ENCODE assay signal across 8 cellular contexts in genomic region chr11:3123761-3124733, GRCh38. TPM values are rescaled to one million over a fixed set of nuclear protein-coding genes. Genes with fewer than 3 reads are reported as not detected.
A peak's percentile ranks its signal among the peaks of the same experiment; 100 is the strongest.
DNase-seq lines count a peak whose midpoint lies in the region; ATAC-seq and TF ChIP-seq lines count a peak whose summit lies in the region.

No MANE protein-coding gene starts in this region.

- H2AFZ ChIP-seq in IMR-90 (replicated peaks; ENCODE audit: low read length, poor library complexity), result peak overlapping the region; percentile 67

- H3K27ac ChIP-seq in IMR-90 (ENCODE audit: insufficient read depth, low read length) (no peak overlapping the region), thoracic aorta (peak overlapping the region; percentile 80 to 83)

- H3K56ac ChIP-seq in IMR-90 (ENCODE audit: extremely low read depth, insufficient read depth, low read length), result no peak overlapping the region

- no peaks in the 10 kb centered on the region for H3K9me3 Mint-ChIP-seq in progenitor cell of endocrine pancreas (ENCODE audit: low read depth)

- no TSS peak for BruUV-seq in IMR-90 (replicated peaks; lab: Mats Ljungman, UMichigan)

- WGBS in IMR-90 (ENCODE audit: extremely low coverage in 2 of 2, insufficient read length in 1 of 2), 2 experiments, result 89% methylated on average over 13 of the region's 19 CpGs; no CpG with 5 or more reads in 1 of the 2 experiments

- no peak overlapping the region for H3K4me3 ChIP-seq in IMR-90 (ENCODE audit: insufficient read depth, low read depth, low read length)
- no peak overlapping the region for H3K4me3 ChIP-seq in astrocyte of the cerebellum (ENCODE audit: low read depth, low read length)
- H3K4me3 ChIP-seq in thoracic aorta, result no peak overlapping the region

- POLR2A ChIA-PET in IMR-90 (lab: Charles Lee; ENCODE audit: unreplicated experiment), result no interaction called here

- TF ChIP-seq POLR2A in IMR-90 (IDR thresholded peaks at IDR 0.05; ENCODE audit: low read depth, low read length), result no peak

- H2BK15ac ChIP-seq in IMR-90 (ENCODE audit: low read depth, low read length), result no peak overlapping the region

- 0 out of 2 replicates have a peak overlapping the region, but pooled peaks have one; percentile 19 for H3K14ac ChIP-seq in IMR-90 (replicated peaks; ENCODE audit: low read depth, low read length)

- peak; percentile 97 for ATAC-seq in IMR-90 (ENCODE audit: low read depth)
- ATAC-seq in thoracic aorta (ENCODE audit: insufficient number of reproducible peaks, low FRiP score, low read depth), result peak; percentile 88
- ATAC-seq in HG03025 (IDR thresholded peaks at IDR 0.05; ENCODE audit: low FRiP score, unreplicated experiment), result no peak
- ATAC-seq in HG02588 (IDR thresholded peaks at IDR 0.05; ENCODE audit: unreplicated experiment), result no peak

- H3K9me3 ChIP-seq in IMR-90 (ENCODE audit: control insufficient read depth, insufficient read depth, low read length) (no peaks in the 10 kb centered on the region), thoracic aorta (no peaks in the 10 kb centered on the region)

- TF ChIP-seq CTCF in IMR-90 (conservative IDR thresholded peaks at IDR 0.05; ENCODE audit: low read depth, low read length), result no peak; the same call in 1 of the 2 replicates
- no peak for TF ChIP-seq CTCF in astrocyte of the cerebellum (IDR thresholded peaks at IDR 0.05; ENCODE audit: low read depth, low read length, missing control alignments)
- no peak for TF ChIP-seq CTCF in thoracic aorta (IDR thresholded peaks at IDR 0.05)
- TF ChIP-seq CTCF in progenitor cell of endocrine pancreas (IDR thresholded peaks at IDR 0.05; ENCODE audit: unreplicated experiment), result no peak

- H3K23ac ChIP-seq in IMR-90 (ENCODE audit: low read depth, low read length), result no peak overlapping the region

- H3K27me3 Mint-ChIP-seq in progenitor cell of endocrine pancreas, result peaks cover 10% of the 10 kb centered on the region

- H3K27ac Mint-ChIP-seq in progenitor cell of endocrine pancreas, result no peak overlapping the region

- peak overlapping the region; percentile 33 for H3K4ac ChIP-seq in IMR-90 (ENCODE audit: low read depth, low read length)

- peak overlapping the region; percentile 4 for H2BK5ac ChIP-seq in IMR-90 (ENCODE audit: low read depth, low read length, poor library complexity, severe bottlenecking)

- intact Hi-C loops in IMR-90 (cut with micrococcal nuclease), result loop anchor here (5.0 kb wide), 1 partner anchor 38 kb away; no protein-coding TSS in a partner anchor

- no peak overlapping the region for H3K9ac ChIP-seq in IMR-90 (ENCODE audit: low read depth, low read length)

- no peak overlapping the region for H3K4me2 ChIP-seq in IMR-90 (ENCODE audit: low read depth, low read length)

- H2AK5ac ChIP-seq in IMR-90 (ENCODE audit: low read depth, low read length), result peak overlapping the region; percentile 89; the same call in 1 of the 2 replicates

- peaks cover 0 to 13% of the 10 kb centered on the region in 2 experiments; a peak in 3 of 4 replicates for H3K79me1 ChIP-seq in IMR-90 (ENCODE audit: low read depth in 1 of 2, low read length in 2 of 2)

- peak; percentile 20; the same call in 1 of the 2 replicates for TF ChIP-seq RAD21 in IMR-90 (IDR thresholded peaks at IDR 0.05; ENCODE audit: low read length)

- no peak overlapping the region for H3K4me3 Mint-ChIP-seq in progenitor cell of endocrine pancreas (ENCODE audit: low read depth)

- no peaks in the 10 kb centered on the region for H3K4me1 Mint-ChIP-seq in progenitor cell of endocrine pancreas (ENCODE audit: low read depth)

- no peak overlapping the region for H2BK120ac ChIP-seq in IMR-90 (ENCODE audit: low read depth, low read length)

- peak; percentile 97 for DNase-seq in IMR-90
- peak; percentile 93 for DNase-seq in astrocyte of the cerebellum (ENCODE audit: low read depth)
- DNase-seq in islet precursor cell, result peak; percentile 29
- DNase-seq in thoracic aorta (ENCODE audit: low spot score), result peak; percentile 89
- no peak for DNase-seq in progenitor cell of endocrine pancreas (ENCODE audit: low spot score, unreplicated experiment)
- no peak for DNase-seq in NCI-H2227 (lab: John Stamatoyannopoulos, UW; ENCODE audit: unreplicated experiment)

- no peaks in the 10 kb centered on the region for H3K27me3 ChIP-seq in IMR-90 (ENCODE audit: control insufficient read depth, insufficient read depth, low read length)
- H3K27me3 ChIP-seq in thoracic aorta (replicated peaks; ENCODE audit: insufficient read depth), result no peaks in the 10 kb centered on the region

- dilution Hi-C loops in IMR-90 (cut with HindIII; ENCODE audit: low sequenced_read_pairs, unreplicated experiment), result no loop called here

- in situ Hi-C loops in IMR-90 (cut with MboI; ENCODE audit: low sequenced_read_pairs), result no loop called here
- in situ Hi-C loops in astrocyte of the cerebellum (cut with HindIII; ENCODE audit: low sequenced_read_pairs), result no loop called here

- no peak overlapping the region for H4K5ac ChIP-seq in IMR-90 (ENCODE audit: low read depth, low read length)

- peaks cover 19% of the 10 kb centered on the region for H4K20me1 ChIP-seq in IMR-90 (ENCODE audit: insufficient read depth, low read length)

- peak overlapping the region; percentile 43 for H2BK20ac ChIP-seq in IMR-90 (ENCODE audit: low read depth, low read length)

- peak overlapping the region; percentile 62 for H2AK9ac ChIP-seq in IMR-90 (replicated peaks; ENCODE audit: low read depth, low read length, poor library complexity)

- H3K4me1 ChIP-seq in IMR-90 (ENCODE audit: control insufficient read depth, insufficient read depth, low read length), result peaks cover 6% of the 10 kb centered on the region
- H3K4me1 ChIP-seq in thoracic aorta (ENCODE audit: control insufficient read depth in 1 of 2, low read depth in 2 of 2), result peaks cover 15 to 32% of the 10 kb centered on the region in 2 donors

- no peaks in the 10 kb centered on the region for H3K36me3 Mint-ChIP-seq in progenitor cell of endocrine pancreas (ENCODE audit: insufficient read depth)

- H3K9me1 ChIP-seq in IMR-90 (ENCODE audit: insufficient read depth, low read length), result peaks cover 12% of the 10 kb centered on the region

- peaks cover 60% of the 10 kb centered on the region for H3K36me3 ChIP-seq in IMR-90 (ENCODE audit: control insufficient read depth, insufficient read depth, low read length)
- H3K36me3 ChIP-seq in thoracic aorta, result peaks cover 44% of the 10 kb centered on the region

- H4K8ac ChIP-seq in IMR-90 (ENCODE audit: low read depth in 2 of 2, low read length in 2 of 2), result peak overlapping the region in 1 of 2 experiments; percentile 24; a peak in 1 of 4 replicates

- CTCF ChIA-PET in IMR-90 (lab: Yijun Ruan, JAX), result interaction anchor here (0.5 kb wide), 1 partner anchor 93 kb away, joined by 6 read pairs; no protein-coding TSS in a partner anchor

- H4K91ac ChIP-seq in IMR-90 (ENCODE audit: insufficient read depth, low read depth, low read length), result no peak overlapping the region; the same call in 1 of the 2 replicates

- H3K18ac ChIP-seq in IMR-90 (ENCODE audit: low read depth, low read length), result no peak overlapping the region

TF ChIP-seq in IMR-90, 13 proteins besides CTCF, POLR2A, EP300 and RAD21:
- TF ChIP-seq MAFK (IDR thresholded peaks at IDR 0.05; ENCODE audit: low read depth, low read length) (no peak), RFX5 (IDR thresholded peaks at IDR 0.05; ENCODE audit: low read depth, low read length) (no peak), BHLHE40 (IDR thresholded peaks at IDR 0.05; ENCODE audit: low read depth, low read length) (no peak), NFE2L2 (IDR thresholded peaks at IDR 0.05; ENCODE audit: low read depth, low read length) (peak; percentile 12; the same call in 1 of the 2 replicates), RCOR1 (IDR thresholded peaks at IDR 0.05; ENCODE audit: insufficient replicate concordance, low read length) (peak; percentile 76), MAZ (IDR thresholded peaks at IDR 0.05; ENCODE audit: borderline replicate concordance, low read depth, low read length) (peak; percentile 70; the same call in 1 of the 2 replicates), SMC3 (IDR thresholded peaks at IDR 0.05; ENCODE audit: low read depth, low read length) (peak; percentile 22; the same call in 1 of the 2 replicates), CEBPB (IDR thresholded peaks at IDR 0.05; ENCODE audit: low read depth, low read length) (peak; percentile 99), CHD1 (IDR thresholded peaks at IDR 0.05; ENCODE audit: low read depth, low read length) (no peak), MXI1 (IDR thresholded peaks at IDR 0.05; ENCODE audit: borderline replicate concordance, low read depth, low read length) (no peak), FOS (IDR thresholded peaks at IDR 0.05; ENCODE audit: low read depth, low read length) (peak; percentile 73)
- TF ChIP-seq, protein P1, sequence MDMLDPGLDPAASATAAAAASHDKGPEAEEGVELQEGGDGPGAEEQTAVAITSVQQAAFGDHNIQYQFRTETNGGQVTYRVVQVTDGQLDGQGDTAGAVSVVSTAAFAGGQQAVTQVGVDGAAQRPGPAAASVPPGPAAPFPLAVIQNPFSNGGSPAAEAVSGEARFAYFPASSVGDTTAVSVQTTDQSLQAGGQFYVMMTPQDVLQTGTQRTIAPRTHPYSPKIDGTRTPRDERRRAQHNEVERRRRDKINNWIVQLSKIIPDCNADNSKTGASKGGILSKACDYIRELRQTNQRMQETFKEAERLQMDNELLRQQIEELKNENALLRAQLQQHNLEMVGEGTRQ (IDR thresholded peaks at IDR 0.05; ENCODE audit: low read depth, low read length), result no peak
- TF ChIP-seq, protein P2, sequence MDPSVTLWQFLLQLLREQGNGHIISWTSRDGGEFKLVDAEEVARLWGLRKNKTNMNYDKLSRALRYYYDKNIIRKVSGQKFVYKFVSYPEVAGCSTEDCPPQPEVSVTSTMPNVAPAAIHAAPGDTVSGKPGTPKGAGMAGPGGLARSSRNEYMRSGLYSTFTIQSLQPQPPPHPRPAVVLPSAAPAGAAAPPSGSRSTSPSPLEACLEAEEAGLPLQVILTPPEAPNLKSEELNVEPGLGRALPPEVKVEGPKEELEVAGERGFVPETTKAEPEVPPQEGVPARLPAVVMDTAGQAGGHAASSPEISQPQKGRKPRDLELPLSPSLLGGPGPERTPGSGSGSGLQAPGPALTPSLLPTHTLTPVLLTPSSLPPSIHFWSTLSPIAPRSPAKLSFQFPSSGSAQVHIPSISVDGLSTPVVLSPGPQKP (IDR thresholded peaks at IDR 0.05; ENCODE audit: borderline replicate concordance, low read depth, low read length), result no peak

RNA-seq across cellular contexts. Expression of gene OSBPL5, which starts 41.1 kb away (rescaled TPM):
- total RNA-seq in IMR-90 (2012; rRNA removed) (14.4 and 14.9 TPM in 2 replicates), thoracic aorta (100 to 1,000 TPM in 1 of 2 donors, 10 to 100 TPM in 1; 99.9 to 121 TPM), progenitor cell of endocrine pancreas (11.9 and 13.3 TPM in 2 replicates)
- polyA plus RNA-seq in IMR-90 (2012; rRNA removed), result 22.3 and 24.1 TPM in 2 replicates
- polyA plus RNA-seq in IMR-90 (2012; cell fraction: cytosol; rRNA removed), result 14.5 and 18.6 TPM in 2 replicates
- polyA plus RNA-seq in IMR-90 (2012; cell fraction: nucleus; rRNA removed; ENCODE audit: low replicate concordance), result 66.7 and 137 TPM in 2 replicates

Comparison
In these comparisons a context has a peak if more than half of its experiments do, and no peak if none do; other contexts are left out.
1. ATAC-seq: peak in IMR-90 (single experiment) and thoracic aorta (single experiment); none in HG03025 (single experiment) and HG02588 (single experiment).
2. DNase-seq: peak in IMR-90 (single experiment), astrocyte of the cerebellum (single experiment), islet precursor cell (single experiment) and thoracic aorta (single experiment); none in progenitor cell of endocrine pancreas (single experiment) and NCI-H2227 (single experiment).